In genomic region chr21:46284722-46285121, GRCh38 we compare ENCODE assay signal across 9 cellular contexts. TPM values are rescaled to one million over a fixed set of nuclear protein-coding genes. Genes with fewer than 3 reads are reported as not detected.
DNase-seq lines count a peak whose midpoint lies in the region; ATAC-seq and TF ChIP-seq lines count a peak whose summit lies in the region.
"Had no signal": no experiment of that assay in that cellular context is flagged by ENCODE, and none has a peak within 500 bp of the region (broad histone marks: within the 10 kb centered on the region; RNA-seq: fewer than 3 reads in every experiment).

No MANE protein-coding gene starts in this region.

- H3K27me3 ChIP-seq in thoracic aorta (replicated peaks; ENCODE audit: insufficient read depth), result no peaks in the 10 kb centered on the region

- ATAC-seq in activated CD8-positive, alpha-beta T cell treated with anti-CD3 and anti-CD28 coated beads for 36 hours, result no peak
- ATAC-seq in thoracic aorta (ENCODE audit: insufficient number of reproducible peaks, low FRiP score, low read depth) (no peak), HG03159 (IDR thresholded peaks at IDR 0.05; ENCODE audit: unreplicated experiment) (no peak), HG03469 (IDR thresholded peaks at IDR 0.05; ENCODE audit: unreplicated experiment) (no peak)

- H3K4me3 ChIP-seq in iPS-18c (ENCODE audit: insufficient read depth, low read depth, low read length) (peak overlapping the region; percentile 94; the same call in 1 of the 2 replicates), thoracic aorta (peak overlapping the region; percentile 93)
- H3K4me3 ChIP-seq: lung had no signal

- no peak overlapping the region for H3K27ac Mint-ChIP-seq in activated naive CD4-positive, alpha-beta T cell treated with anti-CD3 and anti-CD28 coated beads, Interleukin-2, amount 50 U/mL, for 24 hours
- H3K27ac Mint-ChIP-seq in activated CD8-positive, alpha-beta T cell treated with anti-CD3 and anti-CD28 coated beads for 36 hours, result peak overlapping the region; percentile 88

- peaks cover 10% of the 10 kb centered on the region for H3K36me3 ChIP-seq in thoracic aorta

- no peak overlapping the region for H3K27ac ChIP-seq in thoracic aorta

- no peak for TF ChIP-seq CTCF in activated CD8-positive, alpha-beta T cell treated with anti-CD3 and anti-CD28 coated beads for 36 hours (IDR thresholded peaks at IDR 0.05)
- TF ChIP-seq CTCF in thoracic aorta (IDR thresholded peaks at IDR 0.05), result no peak

- H3K9me3 ChIP-seq in iPS-18c (ENCODE audit: control insufficient read depth, insufficient read depth, low read length) (no peaks in the 10 kb centered on the region), thoracic aorta (no peaks in the 10 kb centered on the region)

- H3K4me1 ChIP-seq in thoracic aorta (ENCODE audit: control insufficient read depth in 1 of 2, low read depth in 2 of 2), result peaks cover 46% of the 10 kb centered on the region in 2 donors

- intact Hi-C loops in activated CD8-positive, alpha-beta T cell treated with anti-CD3 and anti-CD28 coated beads for 36 hours (cut with micrococcal nuclease), result no loop called here

- DNase-seq in activated naive CD4-positive, alpha-beta T cell treated with Interleukin-2 at 50 U/mL for 16 hours, result no peak
- no peak for DNase-seq in activated CD8-positive, alpha-beta T cell treated with anti-CD3 and anti-CD28 coated beads for 36 hours
- no peak for DNase-seq in thoracic aorta (ENCODE audit: low spot score)
- DNase-seq in ecto neural progenitor cell (ENCODE audit: low spot score), result no peak

- peaks cover 64% of the 10 kb centered on the region for H3K4me1 Mint-ChIP-seq in activated naive CD4-positive, alpha-beta T cell treated with anti-CD3 and anti-CD28 coated beads, Interleukin-2, amount 50 U/mL, for 24 hours
- peaks cover 54% of the 10 kb centered on the region for H3K4me1 Mint-ChIP-seq in activated CD8-positive, alpha-beta T cell treated with anti-CD3 and anti-CD28 coated beads for 36 hours (ENCODE audit: low read depth)

- no peaks in the 10 kb centered on the region for H3K27me3 Mint-ChIP-seq in activated naive CD4-positive, alpha-beta T cell treated with anti-CD3 and anti-CD28 coated beads, Interleukin-2, amount 50 U/mL, for 24 hours
- H3K27me3 Mint-ChIP-seq in activated CD8-positive, alpha-beta T cell treated with anti-CD3 and anti-CD28 coated beads for 36 hours, result no peaks in the 10 kb centered on the region

- H3K36me3 Mint-ChIP-seq in activated naive CD4-positive, alpha-beta T cell treated with anti-CD3 and anti-CD28 coated beads, Interleukin-2, amount 50 U/mL, for 24 hours, result peaks cover 12% of the 10 kb centered on the region
- peaks cover 33% of the 10 kb centered on the region for H3K36me3 Mint-ChIP-seq in activated CD8-positive, alpha-beta T cell treated with anti-CD3 and anti-CD28 coated beads for 36 hours (ENCODE audit: low read depth)

- H3K4me3 Mint-ChIP-seq in activated naive CD4-positive, alpha-beta T cell treated with anti-CD3 and anti-CD28 coated beads, Interleukin-2, amount 50 U/mL, for 24 hours, result peak overlapping the region; percentile 96
- H3K4me3 Mint-ChIP-seq in activated CD8-positive, alpha-beta T cell treated with anti-CD3 and anti-CD28 coated beads for 36 hours, result peak overlapping the region; percentile 92

- CTCF ChIA-PET in activated CD8-positive, alpha-beta T cell treated with anti-CD3 and anti-CD28 coated beads for 36 hours (lab: Charles Lee), result interaction anchor here (0.7 to 1.7 kb wide), 6 partner anchors 10 to 312 kb away, joined by 3 to 6 read pairs (median 4); partner anchors contain the start of gene COL6A1

- POLR2A ChIA-PET in activated CD8-positive, alpha-beta T cell treated with anti-CD3 and anti-CD28 coated beads for 36 hours (lab: Charles Lee), result interaction anchor here (0.6 to 1.2 kb wide), 4 partner anchors 31 to 267 kb away, joined by 3 read pairs; no protein-coding TSS in a partner anchor

- no peaks in the 10 kb centered on the region for H3K9me3 Mint-ChIP-seq in activated naive CD4-positive, alpha-beta T cell treated with anti-CD3 and anti-CD28 coated beads, Interleukin-2, amount 50 U/mL, for 24 hours
- no peaks in the 10 kb centered on the region for H3K9me3 Mint-ChIP-seq in activated CD8-positive, alpha-beta T cell treated with anti-CD3 and anti-CD28 coated beads for 36 hours

RNA-seq across cellular contexts. Expression of gene MCM3AP, which starts 0.7 kb away (rescaled TPM):
- total RNA-seq in activated CD8-positive, alpha-beta T cell treated with anti-CD3 and anti-CD28 coated beads for 36 hours, result 100 to 1,000 TPM; 108 to 112 TPM
- total RNA-seq in thoracic aorta, result 100 to 1,000 TPM in 1 of 2 donors, 10 to 100 TPM in 1; 84.3 to 101 TPM

RNA-seq across cellular contexts. Expression of gene YBEY, which starts 1.4 kb away (rescaled TPM):
- total RNA-seq in activated CD8-positive, alpha-beta T cell treated with anti-CD3 and anti-CD28 coated beads for 36 hours, result 10 to 100 TPM; 14.9 to 16.2 TPM
- 10 to 100 TPM in 1 of 2 donors, 1 to 10 TPM in 1; 5.1 to 11.9 TPM for total RNA-seq in thoracic aorta

RNA-seq across cellular contexts. Expression of gene C21orf58, which starts 38.9 kb away (rescaled TPM):
- total RNA-seq in activated CD8-positive, alpha-beta T cell treated with anti-CD3 and anti-CD28 coated beads for 36 hours, result 10 to 100 TPM; 23.9 to 25.2 TPM
- total RNA-seq in thoracic aorta, result 1 to 10 TPM in 1 of 2 donors, under 1 TPM in 1; 0.81 to 3.2 TPM

RNA-seq across cellular contexts. Expression of gene PCNT, which starts 39.2 kb away (rescaled TPM):
- 10 to 100 TPM; 46.2 to 46.6 TPM for total RNA-seq in activated CD8-positive, alpha-beta T cell treated with anti-CD3 and anti-CD28 coated beads for 36 hours
- total RNA-seq in thoracic aorta, result 10 to 100 TPM; 46.8 to 51.4 TPM

RNA-seq across cellular contexts. Expression of gene LSS, which starts 56.1 kb away (rescaled TPM):
- total RNA-seq in activated CD8-positive, alpha-beta T cell treated with anti-CD3 and anti-CD28 coated beads for 36 hours, result 10 to 100 TPM; 20.3 to 20.4 TPM
- total RNA-seq in thoracic aorta, result 100 to 1,000 TPM in 1 of 2 donors, 10 to 100 TPM in 1; 78.1 to 109 TPM

Comparison
In these comparisons a context has a peak if more than half of its experiments do, and no peak if none do; other contexts are left out.
1. RNA of gene C21orf58, which starts 38.9 kb away (total RNA-seq): 23.9 to 25.2 TPM in activated CD8-positive, alpha-beta T cell treated with anti-CD3 and anti-CD28 coated beads for 36 hours; 0.81 to 3.2 TPM in thoracic aorta; every median in the first group is over 4 times any median in the second.